12 cellular contexts compared by ENCODE assay signal in genomic region chr12:116838395-116838794, GRCh38. TPM values are rescaled to one million over a fixed set of nuclear protein-coding genes. Genes with fewer than 3 reads are reported as not detected.
DNase-seq lines count a peak whose midpoint lies in the region; TF ChIP-seq lines count a peak whose summit lies in the region.
"Had no signal": no experiment of that assay in that cellular context is flagged by ENCODE, and none has a peak within 500 bp of the region (broad histone marks: within the 10 kb centered on the region; RNA-seq: fewer than 3 reads in every experiment).

No MANE protein-coding gene starts in this region.

- H3K9me3 ChIP-seq in Karpas-422 (ENCODE audit: low read length) (no peaks in the 10 kb centered on the region), SU-DHL-6 (ENCODE audit: insufficient read depth, low read length) (no peaks in the 10 kb centered on the region), tibial artery (no peaks in the 10 kb centered on the region)
- H3K9me3 ChIP-seq: BE2C had no signal

- H3F3A ChIP-seq in SU-DHL-6 (ENCODE audit: insufficient read depth): no peaks in the 10 kb centered on the region

- intact Hi-C loops in tibial artery (cut with DNase I; ENCODE audit: low total_unique reads): no loop called here

- peak overlapping the region; percentile 36; the same call in 1 of the 2 replicates for H3K9ac ChIP-seq in Karpas-422 (ENCODE audit: low read length)
- H3K9ac ChIP-seq in SU-DHL-6 (ENCODE audit: low read length): no peak overlapping the region
- H3K9ac ChIP-seq: GM23248 had no signal

- H2AFZ ChIP-seq in Karpas-422 (ENCODE audit: low read length): no peak overlapping the region
- H2AFZ ChIP-seq in SU-DHL-6 (ENCODE audit: low read depth, low read length, severe bottlenecking): no peak overlapping the region
- H2AFZ ChIP-seq: GM23248 had no signal

- no peak for TF ChIP-seq CTCF in SU-DHL-6 (IDR thresholded peaks at IDR 0.05; ENCODE audit: insufficient read depth, low read length, poor library complexity, severe bottlenecking)
- TF ChIP-seq CTCF in tibial artery (IDR thresholded peaks at IDR 0.05): no peak

- H3K4me1 ChIP-seq in Karpas-422 (ENCODE audit: low read length) (peaks cover 25% of the 10 kb centered on the region), tibial artery (no peaks in the 10 kb centered on the region)
- H3K4me1 ChIP-seq: BE2C had no signal

- H3K4me2 ChIP-seq in Karpas-422 (ENCODE audit: low read depth, low read length, poor library complexity, severe bottlenecking) (peak overlapping the region; percentile 39), SU-DHL-6 (ENCODE audit: low read depth, low read length, poor library complexity, severe bottlenecking) (peak overlapping the region; percentile 9)

- DNase-seq in Karpas-422 (peak; percentile 85), germinal center (ENCODE audit: low spot score) (peak; percentile 70), tibial artery (no peak), NCI-H1930 (lab: John Stamatoyannopoulos, UW) (no peak), RPMI8226 (no peak), SHP77 treated with DMSO at 0.1 percent for 48 hours (lab: John Stamatoyannopoulos, UW) (no peak)
- DNase-seq: BE2C; CD4-positive, alpha-beta memory T cell; GM23248 had no signal

- no peak overlapping the region for H3K4me3 ChIP-seq in Karpas-422 (ENCODE audit: low read length)
- no peak overlapping the region for H3K4me3 ChIP-seq in SU-DHL-6 (ENCODE audit: insufficient read depth, low read length, poor library complexity, severe bottlenecking)
- no peak overlapping the region for H3K4me3 ChIP-seq in tibial artery
- H3K4me3 ChIP-seq: GM23248 had no signal

- H3K79me2 ChIP-seq in Karpas-422 (ENCODE audit: low read length) (no peaks in the 10 kb centered on the region), SU-DHL-6 (ENCODE audit: insufficient read depth, low read length) (no peaks in the 10 kb centered on the region)

- H3K27ac ChIP-seq in Karpas-422 (ENCODE audit: low read length) (peak overlapping the region; percentile 66), SU-DHL-6 (ENCODE audit: low read depth, low read length) (peak overlapping the region; percentile 4; the same call in 1 of the 2 replicates), tibial artery (no peak overlapping the region)
- H3K27ac ChIP-seq: C4-2B, GM23248, HL-60 had no signal

- H4K20me1 ChIP-seq in Karpas-422 (ENCODE audit: insufficient read depth, low read depth, low read length) (no peaks in the 10 kb centered on the region), SU-DHL-6 (ENCODE audit: low read depth, low read length) (no peaks in the 10 kb centered on the region)

- no peaks in the 10 kb centered on the region for H3K9me2 ChIP-seq in Karpas-422 (replicated peaks; ENCODE audit: insufficient read depth, low read length)
- H3K9me2 ChIP-seq in SU-DHL-6 (replicated peaks; ENCODE audit: insufficient read depth, low read length): no peaks in the 10 kb centered on the region

- H3K27me3 ChIP-seq in Karpas-422 (ENCODE audit: low read length): no peaks in the 10 kb centered on the region
- no peaks in the 10 kb centered on the region for H3K27me3 ChIP-seq in SU-DHL-6 (ENCODE audit: low read length)
- no peaks in the 10 kb centered on the region for H3K27me3 ChIP-seq in tibial artery
- H3K27me3 ChIP-seq: BE2C had no signal

- no peaks in the 10 kb centered on the region for H3K36me3 ChIP-seq in Karpas-422 (ENCODE audit: insufficient read depth, low read length)
- no peaks in the 10 kb centered on the region for H3K36me3 ChIP-seq in SU-DHL-6 (ENCODE audit: low read length)
- no peaks in the 10 kb centered on the region for H3K36me3 ChIP-seq in tibial artery

RNA-seq across cellular contexts. Expression of gene HRK, which starts 42.8 kb away (rescaled TPM):
- 0.94 and 1.2 TPM in 2 replicates for total RNA-seq in Karpas-422 (2014; rRNA removed; shearing (Covaris generic); ENCODE audit: low replicate concordance)
- total RNA-seq: CD4-positive, alpha-beta memory T cell; GM23248 had no signal

Comparison
In these comparisons a context has a peak if more than half of its experiments do, and no peak if none do; other contexts are left out.
1. DNase-seq: peak in Karpas-422 (single experiment) and germinal center (single experiment); none in tibial artery (0 of 2), NCI-H1930 (0 of 2), RPMI8226 (single experiment) and SHP77 treated with DMSO at 0.1 percent for 48 hours (single experiment).
2. H3K27ac ChIP-seq: peak in Karpas-422 (single experiment) and SU-DHL-6 (single experiment); none in tibial artery (0 of 2).